ENCODE assay signal across 8 cellular contexts in genomic region chr10:30581779-30582380, GRCh38. TPM values are rescaled to one million over a fixed set of nuclear protein-coding genes. Genes with fewer than 3 reads are reported as not detected.
A peak's percentile ranks its signal among the peaks of the same experiment; 100 is the strongest.
DNase-seq lines count a peak whose midpoint lies in the region; ATAC-seq and TF ChIP-seq lines count a peak whose summit lies in the region.

No MANE protein-coding gene starts in this region.

- H3K4me1 ChIP-seq in Peyer's patch = peaks cover 0 to 12% (median 0%) of the 10 kb centered on the region in 4 donors
- peaks cover 20 to 29% of the 10 kb centered on the region in 2 experiments for H3K4me1 ChIP-seq in neutrophil (ENCODE audit: control insufficient read depth in 1 of 2, insufficient read depth in 1 of 2, low read depth in 1 of 2, low read length in 1 of 2)

- H3K27ac ChIP-seq in Peyer's patch = no peak overlapping the region
- no peak overlapping the region for H3K27ac ChIP-seq in neutrophil

- no peak for TF ChIP-seq POLR2A in Peyer's patch (IDR thresholded peaks at IDR 0.05)

- H3K27me3 ChIP-seq in Peyer's patch (no peaks in the 10 kb centered on the region), neutrophil (no peaks in the 10 kb centered on the region)

- DNase-seq in DMS 273 (lab: John Stamatoyannopoulos, UW; ENCODE audit: unreplicated experiment) (peak; percentile 57), DMS 273 treated with DMSO at 0.1 percent for 48 hours (lab: John Stamatoyannopoulos, UW) (no peak), Peyer's patch (peak in 1 of 3 donors; percentile 68), epithelial cell of esophagus (ENCODE audit: low read depth) (peak; percentile 58), omental fat pad (ENCODE audit: low spot score) (no peak)

- H3K4me3 ChIP-seq in Peyer's patch (no peak overlapping the region), epithelial cell of esophagus (ENCODE audit: low read length) (no peak overlapping the region), neutrophil (ENCODE audit: low read depth in 1 of 2, low read length in 1 of 2) (no peak overlapping the region)

- H3K9me3 ChIP-seq in Peyer's patch = no peaks in the 10 kb centered on the region
- H3K9me3 ChIP-seq in neutrophil = no peaks in the 10 kb centered on the region

- no peaks in the 10 kb centered on the region for H3K36me3 ChIP-seq in Peyer's patch
- H3K36me3 ChIP-seq in neutrophil = no peaks in the 10 kb centered on the region

- peak; percentile 75 for TF ChIP-seq CTCF in GM12874 (IDR thresholded peaks at IDR 0.05; ENCODE audit: insufficient read depth, low read depth, low read length)
- TF ChIP-seq CTCF in Peyer's patch (IDR thresholded peaks at IDR 0.05) = peak in 5 of 6 experiments; percentile 19 to 74 (median 66)
- peak; percentile 85 for TF ChIP-seq CTCF in epithelial cell of esophagus (IDR thresholded peaks at IDR 0.05; ENCODE audit: insufficient read depth, low read depth, low read length, missing control alignments)
- peak; percentile 81 for TF ChIP-seq CTCF in neutrophil (IDR thresholded peaks at IDR 0.05)
- TF ChIP-seq CTCF in omental fat pad (IDR thresholded peaks at IDR 0.05) = no peak

- ATAC-seq in GM18870 (IDR thresholded peaks at IDR 0.05; ENCODE audit: unreplicated experiment) = no peak
- no peak for ATAC-seq in omental fat pad (ENCODE audit: low FRiP score)

RNA-seq across cellular contexts. Expression of gene LYZL2, which starts 47.7 kb away (rescaled TPM):
- total RNA-seq in Peyer's patch = not detected
- total RNA-seq in omental fat pad = not detected

Comparison
In these comparisons a context has a peak if more than half of its experiments do, and no peak if none do; other contexts are left out.
1. DNase-seq: peak in DMS 273 (single experiment) and epithelial cell of esophagus (single experiment); none in DMS 273 treated with DMSO at 0.1 percent for 48 hours (single experiment) and omental fat pad (single experiment).
2. CTCF ChIP-seq: peak in GM12874 (single experiment), Peyer's patch (5 of 6), epithelial cell of esophagus (single experiment) and neutrophil (single experiment); none in omental fat pad (0 of 3).